In genomic region chr17:45342306-45342705, GRCh38 we compare ENCODE assay signal across 1 cellular context.
TF ChIP-seq lines count a peak whose summit lies in the region.

No MANE protein-coding gene starts in this region.

TF ChIP-seq in A549, 52 proteins besides CTCF, POLR2A, EP300 and RAD21 (continued from another document):
- TF ChIP-seq, protein P1, sequence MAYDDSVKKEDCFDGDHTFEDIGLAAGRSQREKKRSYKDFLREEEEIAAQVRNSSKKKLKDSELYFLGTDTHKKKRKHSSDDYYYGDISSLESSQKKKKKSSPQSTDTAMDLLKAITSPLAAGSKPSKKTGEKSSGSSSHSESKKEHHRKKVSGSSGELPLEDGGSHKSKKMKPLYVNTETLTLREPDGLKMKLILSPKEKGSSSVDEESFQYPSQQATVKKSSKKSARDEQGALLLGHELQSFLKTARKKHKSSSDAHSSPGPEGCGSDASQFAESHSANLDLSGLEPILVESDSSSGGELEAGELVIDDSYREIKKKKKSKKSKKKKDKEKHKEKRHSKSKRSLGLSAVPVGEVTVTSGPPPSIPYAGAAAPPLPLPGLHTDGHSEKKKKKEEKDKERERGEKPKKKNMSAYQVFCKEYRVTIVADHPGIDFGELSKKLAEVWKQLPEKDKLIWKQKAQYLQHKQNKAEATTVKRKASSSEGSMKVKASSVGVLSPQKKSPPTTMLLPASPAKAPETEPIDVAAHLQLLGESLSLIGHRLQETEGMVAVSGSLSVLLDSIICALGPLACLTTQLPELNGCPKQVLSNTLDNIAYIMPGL (CRISPR knock-in tag; IDR thresholded peaks at IDR 0.05; ENCODE audit: borderline replicate concordance) = no peak
- TF ChIP-seq SREBF2 (IDR thresholded peaks at IDR 0.05) (no peak), CHD4 (IDR thresholded peaks at IDR 0.05; ENCODE audit: borderline replicate concordance) (no peak), USF2 (IDR thresholded peaks at IDR 0.05) (no peak), CBX2 (IDR thresholded peaks at IDR 0.05; ENCODE audit: borderline replicate concordance, low read depth) (no peak)
